In the genomic region with DNA sequence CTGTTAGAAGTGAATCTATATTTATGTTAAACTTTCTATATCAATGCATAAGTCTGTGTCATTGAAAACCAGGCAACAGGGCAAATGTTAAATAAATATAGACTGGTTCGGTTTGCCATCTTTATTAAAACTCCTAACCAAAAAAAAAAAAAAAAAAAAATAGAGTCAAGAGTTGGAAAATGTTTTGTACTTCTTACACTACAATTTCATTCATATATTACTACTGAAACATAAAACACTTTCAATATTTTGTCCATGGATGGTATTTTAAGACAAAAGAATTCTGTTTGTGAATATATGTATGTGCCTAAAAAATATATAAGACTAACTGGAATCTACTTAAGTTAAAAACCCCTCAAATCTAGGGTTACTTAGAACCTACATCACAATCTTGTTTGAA, we compare ENCODE assay signal across 17 cellular contexts. TPM values are rescaled to one million over a fixed set of nuclear protein-coding genes. Genes with fewer than 3 reads are reported as not detected.
DNase-seq lines count a peak whose midpoint lies in the region; ATAC-seq and TF ChIP-seq lines count a peak whose summit lies in the region.
"Had no signal": no experiment of that assay in that cellular context is flagged by ENCODE, and none has a peak within 500 bp of the region (broad histone marks: within the 10 kb centered on the region; RNA-seq: fewer than 3 reads in every experiment).

No MANE protein-coding gene starts in this region.

- peak overlapping the region; percentile 97 for H3K4me3 Mint-ChIP-seq in type B pancreatic cell

- H3K27ac Mint-ChIP-seq in type B pancreatic cell, result no peak overlapping the region

- H3K4me3 ChIP-seq in lower lobe of right lung, result peak overlapping the region; percentile 78

- no peaks in the 10 kb centered on the region for H3K9me3 Mint-ChIP-seq in type B pancreatic cell

- peaks cover 9% of the 10 kb centered on the region for H3K36me3 Mint-ChIP-seq in type B pancreatic cell

- DNase-seq in NCI-H1694 treated with DMSO at 0.1 percent for 48 hours (lab: John Stamatoyannopoulos, UW) (peak; percentile 17), NCI-H1694 (lab: John Stamatoyannopoulos, UW) (no peak), NCI-H748 (lab: John Stamatoyannopoulos, UW; ENCODE audit: unreplicated experiment) (peak; percentile 11), lower lobe of right lung (no peak), type B pancreatic cell (ENCODE audit: extremely low spot score, unreplicated experiment) (no peak), NCI-H2227 (lab: John Stamatoyannopoulos, UW; ENCODE audit: unreplicated experiment) (no peak), NCI-H2227 treated with DMSO at 0.1 percent for 48 hours (lab: John Stamatoyannopoulos, UW) (no peak)
- DNase-seq: C1 segment of cervical spinal cord, DMS 273 treated with DMSO at 0.1 percent for 48 hours, MM.1S, NCI-H1436 treated with DMSO at 0.1 percent for 48 hours, NCI-H510A, SIG-M5 had no signal

- no peak for TF ChIP-seq CTCF in lower lobe of right lung (IDR thresholded peaks at IDR 0.05)
- no peak for TF ChIP-seq CTCF in type B pancreatic cell (conservative IDR thresholded peaks at IDR 0.05)

- H3K4me1 Mint-ChIP-seq in type B pancreatic cell (ENCODE audit: unreplicated experiment), result peaks cover 19% of the 10 kb centered on the region

- H3K27me3 ChIP-seq in lower lobe of right lung (ENCODE audit: low read depth), result peaks cover 15% of the 10 kb centered on the region

- H3K36me3 ChIP-seq in lower lobe of right lung, result no peaks in the 10 kb centered on the region

- no peaks in the 10 kb centered on the region for H3K9me3 ChIP-seq in lower lobe of right lung

- no peak overlapping the region for H3K27ac ChIP-seq in lower lobe of right lung

- peaks cover 9% of the 10 kb centered on the region for H3K4me1 ChIP-seq in lower lobe of right lung

- ATAC-seq in lower lobe of right lung (no peak), GM18517 (IDR thresholded peaks at IDR 0.05; ENCODE audit: unreplicated experiment) (no peak)

- H3K27me3 Mint-ChIP-seq in type B pancreatic cell, result peaks cover 12% of the 10 kb centered on the region

- intact Hi-C loops in lower lobe of right lung (cut with DNase I), result no loop called here

RNA-seq across cellular contexts. Expression of gene DACH1, which starts 5.2 kb away (rescaled TPM):
- 8.1 TPM for total RNA-seq in lower lobe of right lung
- total RNA-seq in type B pancreatic cell (ENCODE audit: low replicate concordance), result 21.2 and 39.5 TPM in 2 replicates
- total RNA-seq: A172, OCI-LY7, RPMI7951 had no signal

Comparison
In these comparisons a context has a peak if more than half of its experiments do, and no peak if none do; other contexts are left out.
1. DNase-seq: peak in NCI-H1694 treated with DMSO at 0.1 percent for 48 hours (single experiment) and NCI-H748 (single experiment); none in NCI-H1694 (single experiment), lower lobe of right lung (single experiment), type B pancreatic cell (single experiment), NCI-H2227 (single experiment) and NCI-H2227 treated with DMSO at 0.1 percent for 48 hours (single experiment).